1 cellular context compared by ENCODE assay signal in genomic region chr20:5270608-5271007, GRCh38.
A peak's percentile ranks its signal among the peaks of the same experiment; 100 is the strongest.
TF ChIP-seq lines count a peak whose summit lies in the region.

No MANE protein-coding gene starts in this region.

TF ChIP-seq in GM23338, 12 proteins besides CTCF, POLR2A, EP300 and RAD21 (continued from another document):
- peak; percentile 67 for TF ChIP-seq ZNF462 (CRISPR knock-in tag; IDR thresholded peaks at IDR 0.05)
